ENCODE assay signal across 19 cellular contexts in genomic region chr7:100051611-100052010, GRCh38. TPM values are rescaled to one million over a fixed set of nuclear protein-coding genes. Genes with fewer than 3 reads are reported as not detected.
DNase-seq lines count a peak whose midpoint lies in the region; ATAC-seq and TF ChIP-seq lines count a peak whose summit lies in the region.
"Had no signal": no experiment of that assay in that cellular context is flagged by ENCODE, and none has a peak within 500 bp of the region (broad histone marks: within the 10 kb centered on the region; RNA-seq: fewer than 3 reads in every experiment).

No MANE protein-coding gene starts in this region.

- no peaks in the 10 kb centered on the region for H3K9me3 Mint-ChIP-seq in CD8-positive, alpha-beta memory T cell
- no peaks in the 10 kb centered on the region for H3K9me3 Mint-ChIP-seq in activated T-helper 1 cell treated with anti-CD3 and anti-CD28 coated beads, Interleukin-12 subunit alpha, Interleukin-12 subunit beta, Interleukin-2, Interleukin-4 antibody, amounts not matched to agents 30 ng/mL and 10 ng/mL and 1 ng/mL, durations not matched to agents 14 hours and 24 hours and 36 hours

- peaks cover 15 to 29% (median 18%) of the 10 kb centered on the region in 3 donors for H3K4me1 Mint-ChIP-seq in CD8-positive, alpha-beta memory T cell
- H3K4me1 Mint-ChIP-seq in activated T-helper 1 cell treated with anti-CD3 and anti-CD28 coated beads, Interleukin-12 subunit alpha, Interleukin-12 subunit beta, Interleukin-2, Interleukin-4 antibody, amounts not matched to agents 30 ng/mL and 10 ng/mL and 1 ng/mL, durations not matched to agents 14 hours and 24 hours and 36 hours (ENCODE audit: low read depth), result peaks cover 11% of the 10 kb centered on the region

- BruUV-seq in A673 (replicated peaks; lab: Mats Ljungman, UMichigan), result TSS peak; percentile 16

- H3K27ac Mint-ChIP-seq in CD8-positive, alpha-beta memory T cell, result peak overlapping the region in 7 of 8 donors; percentile 33 to 83 (median 51)
- no peak overlapping the region for H3K27ac Mint-ChIP-seq in activated T-helper 1 cell treated with anti-CD3 and anti-CD28 coated beads, Interleukin-12 subunit alpha, Interleukin-12 subunit beta, Interleukin-2, Interleukin-4 antibody, amounts not matched to agents 30 ng/mL and 10 ng/mL and 1 ng/mL, durations not matched to agents 14 hours and 24 hours and 36 hours

- H3K4me3 Mint-ChIP-seq in CD8-positive, alpha-beta memory T cell, result peak overlapping the region; percentile 41 to 81 (median 52)
- peak overlapping the region; percentile 49 for H3K4me3 Mint-ChIP-seq in activated T-helper 1 cell treated with anti-CD3 and anti-CD28 coated beads, Interleukin-12 subunit alpha, Interleukin-12 subunit beta, Interleukin-2, Interleukin-4 antibody, amounts not matched to agents 30 ng/mL and 10 ng/mL and 1 ng/mL, durations not matched to agents 14 hours and 24 hours and 36 hours

- H3K23ac ChIP-seq in mesenchymal stem cell (ENCODE audit: low read length in 2 of 2), result no peak overlapping the region

- no peaks in the 10 kb centered on the region for H3K27me3 ChIP-seq in A673 (replicated peaks; ENCODE audit: insufficient read depth, low read depth, low read length, poor library complexity)
- H3K27me3 ChIP-seq in CD8-positive, alpha-beta memory T cell (ENCODE audit: insufficient read depth, low read length, poor library complexity, severe bottlenecking), result no peaks in the 10 kb centered on the region
- no peaks in the 10 kb centered on the region for H3K27me3 ChIP-seq in mesenchymal stem cell (ENCODE audit: control insufficient read depth in 1 of 2, insufficient read depth in 1 of 2, low read length in 2 of 2)
- H3K27me3 ChIP-seq: suprapubic skin had no signal

- ATAC-seq in left colon, result no peak
- ATAC-seq: left lobe of liver had no signal

- H3K36me3 ChIP-seq in A673 (ENCODE audit: insufficient read depth, low read length, poor library complexity, severe bottlenecking) (no peaks in the 10 kb centered on the region), mesenchymal stem cell (ENCODE audit: control insufficient read depth in 1 of 2, insufficient read depth in 2 of 2, low read depth in 1 of 2, low read length in 2 of 2) (peaks cover 3 to 6% of the 10 kb centered on the region in 2 experiments)
- H3K36me3 ChIP-seq in CD8-positive, alpha-beta memory T cell (ENCODE audit: insufficient read depth, low read length), result no peaks in the 10 kb centered on the region
- H3K36me3 ChIP-seq: suprapubic skin had no signal

- H3K27ac ChIP-seq in A673 (ENCODE audit: low read depth, low read length, poor library complexity, severe bottlenecking) (no peak overlapping the region), mesenchymal stem cell (ENCODE audit: low read length, poor library complexity, severe bottlenecking) (no peak overlapping the region), coronary artery (no peak overlapping the region)
- H3K27ac ChIP-seq in CD8-positive, alpha-beta memory T cell (ENCODE audit: low read depth, low read length), result no peak overlapping the region
- H3K27ac ChIP-seq: KMS-11, suprapubic skin had no signal

- no peak overlapping the region for H3K14ac ChIP-seq in mesenchymal stem cell (ENCODE audit: low read length in 2 of 2)

- H3K36me3 Mint-ChIP-seq in CD8-positive, alpha-beta memory T cell, result peaks cover 0 to 8% (median 2%) of the 10 kb centered on the region in 3 donors
- peaks cover 2% of the 10 kb centered on the region for H3K36me3 Mint-ChIP-seq in activated T-helper 1 cell treated with anti-CD3 and anti-CD28 coated beads, Interleukin-12 subunit alpha, Interleukin-12 subunit beta, Interleukin-2, Interleukin-4 antibody, amounts not matched to agents 30 ng/mL and 10 ng/mL and 1 ng/mL, durations not matched to agents 14 hours and 24 hours and 36 hours (ENCODE audit: low read depth)

- no peak overlapping the region for H2BK15ac ChIP-seq in mesenchymal stem cell (ENCODE audit: low read depth, poor library complexity, severe bottlenecking)

- H3K79me1 ChIP-seq in mesenchymal stem cell (replicated peaks; ENCODE audit: low read length, poor library complexity, severe bottlenecking), result peaks cover 15% of the 10 kb centered on the region

- H3K4me3 ChIP-seq in A673 (ENCODE audit: low read depth, low read length, poor library complexity, severe bottlenecking), result no peak overlapping the region
- H3K4me3 ChIP-seq in CD8-positive, alpha-beta memory T cell (ENCODE audit: low read length), result no peak overlapping the region
- no peak overlapping the region for H3K4me3 ChIP-seq in mesenchymal stem cell (ENCODE audit: insufficient read depth in 1 of 2, low read depth in 1 of 2, low read length in 2 of 2)
- H3K4me3 ChIP-seq in coronary artery, result no peak overlapping the region
- H3K4me3 ChIP-seq: suprapubic skin had no signal

- no peak overlapping the region for H3K18ac ChIP-seq in mesenchymal stem cell (ENCODE audit: low read depth in 1 of 2, low read length in 2 of 2)

- no peak overlapping the region for H2AFZ ChIP-seq in mesenchymal stem cell (ENCODE audit: low read depth, low read length)

- no peak overlapping the region for H2BK120ac ChIP-seq in mesenchymal stem cell (ENCODE audit: low read depth, low read length)

- no peak for DNase-seq in A673 (ENCODE audit: low spot score)
- DNase-seq in CD8-positive, alpha-beta memory T cell, result no peak
- DNase-seq in activated T-helper 1 cell treated with anti-CD3 and anti-CD28 coated beads, Interleukin-12 subunit alpha, Interleukin-12 subunit beta, Interleukin-2, Interleukin-4 antibody, amounts not matched to agents 30 ng/mL and 10 ng/mL and 1 ng/mL, durations not matched to agents 14 hours and 24 hours and 36 hours (ENCODE audit: low spot score), result no peak
- no peak for DNase-seq in mesenchymal stem cell
- no peak for DNase-seq in left colon
- no peak for DNase-seq in dedifferentiated amniotic fluid mesenchymal stem cell (ENCODE audit: extremely low spot score)
- no peak for DNase-seq in coronary artery (ENCODE audit: low spot score)
- DNase-seq in NCI-H2227 treated with DMSO at 0.1 percent for 48 hours (lab: John Stamatoyannopoulos, UW), result no peak
- DNase-seq: activated CD4-positive, alpha-beta T cell treated with anti-CD3 and anti-CD28 coated beads for 48 hours; activated gamma-delta T cell treated with Interleukin-2 at 50 U/mL for 16 hours; AML-193; DMS53; effector memory CD4-positive, alpha-beta T cell; NCI-H1694; SHP77; T-helper 9 cell had no signal

- H2BK5ac ChIP-seq in mesenchymal stem cell (ENCODE audit: low read depth, low read length, poor library complexity, severe bottlenecking), result no peak overlapping the region

- TF ChIP-seq CTCF in A673 (conservative IDR thresholded peaks at IDR 0.05; ENCODE audit: low read depth, low read length) (no peak), coronary artery (IDR thresholded peaks at IDR 0.05) (no peak)

- no peak overlapping the region for H2AK5ac ChIP-seq in mesenchymal stem cell (ENCODE audit: low read length, severe bottlenecking)

- H3K27me3 Mint-ChIP-seq in CD8-positive, alpha-beta memory T cell, result peaks cover 0 to 4% of the 10 kb centered on the region in 2 donors
- H3K27me3 Mint-ChIP-seq in activated T-helper 1 cell treated with anti-CD3 and anti-CD28 coated beads, Interleukin-12 subunit alpha, Interleukin-12 subunit beta, Interleukin-2, Interleukin-4 antibody, amounts not matched to agents 30 ng/mL and 10 ng/mL and 1 ng/mL, durations not matched to agents 14 hours and 24 hours and 36 hours (ENCODE audit: insufficient read depth), result peaks cover 2% of the 10 kb centered on the region

- CTCF ChIA-PET in A673 (lab: Charles Lee), result no interaction called here
- CTCF ChIA-PET in CD8-positive, alpha-beta memory T cell (lab: Charles Lee), result no interaction called here

- peak overlapping the region; percentile 24 for H3K9ac ChIP-seq in mesenchymal stem cell (ENCODE audit: low read length)
- H3K9ac ChIP-seq: KMS-11 had no signal

- H3K9me3 ChIP-seq in A673 (ENCODE audit: low read depth, low read length, poor library complexity, severe bottlenecking), result no peaks in the 10 kb centered on the region
- H3K9me3 ChIP-seq in CD8-positive, alpha-beta memory T cell (ENCODE audit: low read length), result no peaks in the 10 kb centered on the region
- no peaks in the 10 kb centered on the region for H3K9me3 ChIP-seq in mesenchymal stem cell (ENCODE audit: control insufficient read depth, low read length)
- H3K9me3 ChIP-seq: suprapubic skin had no signal

- POLR2A ChIA-PET in A673 (lab: Charles Lee; ENCODE audit: low non-redundant PET), result no interaction called here
- POLR2A ChIA-PET in CD8-positive, alpha-beta memory T cell (lab: Charles Lee), result no interaction called here

- peaks cover 9% of the 10 kb centered on the region for H3K4me1 ChIP-seq in A673 (ENCODE audit: insufficient read depth, low read length, poor library complexity, severe bottlenecking)
- peaks cover 6% of the 10 kb centered on the region for H3K4me1 ChIP-seq in CD8-positive, alpha-beta memory T cell (ENCODE audit: insufficient read depth, low read length)
- H3K4me1 ChIP-seq in mesenchymal stem cell (ENCODE audit: control insufficient read depth, insufficient read depth, low read depth, low read length), result peaks cover 8% of the 10 kb centered on the region

- intact Hi-C loops in A673 (cut with micrococcal nuclease; ENCODE audit: unreplicated experiment), result loop anchor here (5.0 kb wide), 1 partner anchor 59 kb away; no protein-coding TSS in a partner anchor
- intact Hi-C loops in activated T-helper 1 cell treated with anti-CD3 and anti-CD28 coated beads, Interleukin-12 subunit alpha, Interleukin-12 subunit beta, Interleukin-2, Interleukin-4 antibody, amounts not matched to agents 30 ng/mL and 10 ng/mL and 1 ng/mL, durations not matched to agents 14 hours and 24 hours and 36 hours (cut with micrococcal nuclease), result loop anchor here (2.0 kb wide), 2 partner anchors 37 to 139 kb away; partner anchors contain the start of gene COPS6
- intact Hi-C loops in left colon (cut with DNase I, micrococcal nuclease), result loop anchor here (10.0 kb wide), 1 partner anchor 57 kb away; no protein-coding TSS in a partner anchor

- no peak overlapping the region for H3K4me2 ChIP-seq in mesenchymal stem cell (ENCODE audit: low read length, poor library complexity, severe bottlenecking)
- H3K4me2 ChIP-seq: KMS-11 had no signal

- no peak overlapping the region for H3K4ac ChIP-seq in mesenchymal stem cell (ENCODE audit: low read depth in 1 of 2, low read length in 2 of 2)

- H4K91ac ChIP-seq in mesenchymal stem cell (ENCODE audit: low read length), result no peak overlapping the region

- WGBS in mesenchymal stem cell, result 96% methylated on average over 3 of the region's 3 CpGs

- no peak overlapping the region for H2BK12ac ChIP-seq in mesenchymal stem cell (ENCODE audit: low read length in 2 of 2)

- no peak overlapping the region for H4K8ac ChIP-seq in mesenchymal stem cell (ENCODE audit: low read length)

RNA-seq across cellular contexts. Expression of gene ZSCAN21, which starts 2.0 kb away (rescaled TPM):
- total RNA-seq in A673 (2021), result 17.2 and 21.7 TPM in 2 replicates
- 10 to 100 TPM; 10.7 to 11.3 TPM for total RNA-seq in CD8-positive, alpha-beta memory T cell
- 8.2 TPM for polyA plus RNA-seq in CD8-positive, alpha-beta memory T cell
- 6.8 and 9.8 TPM in 2 replicates for total RNA-seq in activated T-helper 1 cell treated with anti-CD3 and anti-CD28 coated beads, Interleukin-12 subunit alpha, Interleukin-12 subunit beta, Interleukin-2, Interleukin-4 antibody, amounts not matched to agents 30 ng/mL and 10 ng/mL and 1 ng/mL, durations not matched to agents 14 hours and 24 hours and 36 hours
- polyA plus RNA-seq in mesenchymal stem cell (2013, experiment 1 of 2), result 8.8 TPM
- polyA plus RNA-seq in mesenchymal stem cell (2013, experiment 2 of 2), result 8.6 TPM
- 1 to 10 TPM; 6.7 to 7.1 TPM for total RNA-seq in left colon

RNA-seq across cellular contexts. Expression of gene ZNF3, which starts 29.9 kb away (rescaled TPM):
- total RNA-seq in A673 (2021) (50.2 and 50.8 TPM in 2 replicates), left colon (10 to 100 TPM; 34.0 to 37.2 TPM)
- 10 to 100 TPM; 26.8 to 27.9 TPM for total RNA-seq in CD8-positive, alpha-beta memory T cell
- polyA plus RNA-seq in CD8-positive, alpha-beta memory T cell, result 29.8 TPM
- 24.6 and 26.1 TPM in 2 replicates for total RNA-seq in activated T-helper 1 cell treated with anti-CD3 and anti-CD28 coated beads, Interleukin-12 subunit alpha, Interleukin-12 subunit beta, Interleukin-2, Interleukin-4 antibody, amounts not matched to agents 30 ng/mL and 10 ng/mL and 1 ng/mL, durations not matched to agents 14 hours and 24 hours and 36 hours
- 27.8 TPM for polyA plus RNA-seq in mesenchymal stem cell (2013, experiment 1 of 2)
- 28.1 TPM for polyA plus RNA-seq in mesenchymal stem cell (2013, experiment 2 of 2)

RNA-seq across cellular contexts. Expression of gene ZKSCAN1, which starts 36.2 kb away (rescaled TPM):
- total RNA-seq in A673 (2021) (66.5 and 69.5 TPM in 2 replicates), left colon (100 to 1,000 TPM; 127 to 133 TPM)
- 10 to 100 TPM; 48.4 to 53.4 TPM for total RNA-seq in CD8-positive, alpha-beta memory T cell
- polyA plus RNA-seq in CD8-positive, alpha-beta memory T cell, result 57.9 TPM
- 62.5 and 63.1 TPM in 2 replicates for total RNA-seq in activated T-helper 1 cell treated with anti-CD3 and anti-CD28 coated beads, Interleukin-12 subunit alpha, Interleukin-12 subunit beta, Interleukin-2, Interleukin-4 antibody, amounts not matched to agents 30 ng/mL and 10 ng/mL and 1 ng/mL, durations not matched to agents 14 hours and 24 hours and 36 hours
- polyA plus RNA-seq in mesenchymal stem cell (2013, experiment 1 of 2), result 18.7 TPM
- polyA plus RNA-seq in mesenchymal stem cell (2013, experiment 2 of 2), result 18.2 TPM

RNA-seq across cellular contexts. Expression of gene COPS6, which starts 37.2 kb away (rescaled TPM):
- total RNA-seq in A673 (2021) (155 and 166 TPM in 2 replicates), left colon (10 to 100 TPM; 59.3 to 65.6 TPM)
- 100 to 1,000 TPM; 110 to 111 TPM for total RNA-seq in CD8-positive, alpha-beta memory T cell
- 144 TPM for polyA plus RNA-seq in CD8-positive, alpha-beta memory T cell
- 101 and 115 TPM in 2 replicates for total RNA-seq in activated T-helper 1 cell treated with anti-CD3 and anti-CD28 coated beads, Interleukin-12 subunit alpha, Interleukin-12 subunit beta, Interleukin-2, Interleukin-4 antibody, amounts not matched to agents 30 ng/mL and 10 ng/mL and 1 ng/mL, durations not matched to agents 14 hours and 24 hours and 36 hours
- polyA plus RNA-seq in mesenchymal stem cell (2013, experiment 1 of 2), result 239 TPM
- 239 TPM for polyA plus RNA-seq in mesenchymal stem cell (2013, experiment 2 of 2)

RNA-seq across cellular contexts. Expression of gene MCM7, which starts 49.6 kb away (rescaled TPM):
- total RNA-seq in A673 (2021) (399 and 418 TPM in 2 replicates), left colon (10 to 100 TPM; 44.7 to 62.1 TPM)
- 100 to 1,000 TPM; 440 to 452 TPM for total RNA-seq in CD8-positive, alpha-beta memory T cell
- polyA plus RNA-seq in CD8-positive, alpha-beta memory T cell, result 28.9 TPM
- total RNA-seq in activated T-helper 1 cell treated with anti-CD3 and anti-CD28 coated beads, Interleukin-12 subunit alpha, Interleukin-12 subunit beta, Interleukin-2, Interleukin-4 antibody, amounts not matched to agents 30 ng/mL and 10 ng/mL and 1 ng/mL, durations not matched to agents 14 hours and 24 hours and 36 hours, result 447 and 452 TPM in 2 replicates
- polyA plus RNA-seq in mesenchymal stem cell (2013, experiment 1 of 2), result 37.4 TPM
- polyA plus RNA-seq in mesenchymal stem cell (2013, experiment 2 of 2), result 35.4 TPM
